In genomic region chr12:131856366-131857097, GRCh38 we compare ENCODE assay signal across 1 cellular context.
TF ChIP-seq lines count a peak whose summit lies in the region.

No MANE protein-coding gene starts in this region.

TF ChIP-seq in A549, 52 proteins besides CTCF, POLR2A, EP300 and RAD21 (continued from another document):
- TF ChIP-seq, protein P1, sequence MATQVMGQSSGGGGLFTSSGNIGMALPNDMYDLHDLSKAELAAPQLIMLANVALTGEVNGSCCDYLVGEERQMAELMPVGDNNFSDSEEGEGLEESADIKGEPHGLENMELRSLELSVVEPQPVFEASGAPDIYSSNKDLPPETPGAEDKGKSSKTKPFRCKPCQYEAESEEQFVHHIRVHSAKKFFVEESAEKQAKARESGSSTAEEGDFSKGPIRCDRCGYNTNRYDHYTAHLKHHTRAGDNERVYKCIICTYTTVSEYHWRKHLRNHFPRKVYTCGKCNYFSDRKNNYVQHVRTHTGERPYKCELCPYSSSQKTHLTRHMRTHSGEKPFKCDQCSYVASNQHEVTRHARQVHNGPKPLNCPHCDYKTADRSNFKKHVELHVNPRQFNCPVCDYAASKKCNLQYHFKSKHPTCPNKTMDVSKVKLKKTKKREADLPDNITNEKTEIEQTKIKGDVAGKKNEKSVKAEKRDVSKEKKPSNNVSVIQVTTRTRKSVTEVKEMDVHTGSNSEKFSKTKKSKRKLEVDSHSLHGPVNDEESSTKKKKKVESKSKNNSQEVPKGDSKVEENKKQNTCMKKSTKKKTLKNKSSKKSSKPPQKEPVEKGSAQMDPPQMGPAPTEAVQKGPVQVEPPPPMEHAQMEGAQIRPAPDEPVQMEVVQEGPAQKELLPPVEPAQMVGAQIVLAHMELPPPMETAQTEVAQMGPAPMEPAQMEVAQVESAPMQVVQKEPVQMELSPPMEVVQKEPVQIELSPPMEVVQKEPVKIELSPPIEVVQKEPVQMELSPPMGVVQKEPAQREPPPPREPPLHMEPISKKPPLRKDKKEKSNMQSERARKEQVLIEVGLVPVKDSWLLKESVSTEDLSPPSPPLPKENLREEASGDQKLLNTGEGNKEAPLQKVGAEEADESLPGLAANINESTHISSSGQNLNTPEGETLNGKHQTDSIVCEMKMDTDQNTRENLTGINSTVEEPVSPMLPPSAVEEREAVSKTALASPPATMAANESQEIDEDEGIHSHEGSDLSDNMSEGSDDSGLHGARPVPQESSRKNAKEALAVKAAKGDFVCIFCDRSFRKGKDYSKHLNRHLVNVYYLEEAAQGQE (IDR thresholded peaks at IDR 0.05), result no peak
- no peak for TF ChIP-seq NFE2L2 (conservative IDR thresholded peaks at IDR 0.05; ENCODE audit: low read length)
